In the genomic region with DNA sequence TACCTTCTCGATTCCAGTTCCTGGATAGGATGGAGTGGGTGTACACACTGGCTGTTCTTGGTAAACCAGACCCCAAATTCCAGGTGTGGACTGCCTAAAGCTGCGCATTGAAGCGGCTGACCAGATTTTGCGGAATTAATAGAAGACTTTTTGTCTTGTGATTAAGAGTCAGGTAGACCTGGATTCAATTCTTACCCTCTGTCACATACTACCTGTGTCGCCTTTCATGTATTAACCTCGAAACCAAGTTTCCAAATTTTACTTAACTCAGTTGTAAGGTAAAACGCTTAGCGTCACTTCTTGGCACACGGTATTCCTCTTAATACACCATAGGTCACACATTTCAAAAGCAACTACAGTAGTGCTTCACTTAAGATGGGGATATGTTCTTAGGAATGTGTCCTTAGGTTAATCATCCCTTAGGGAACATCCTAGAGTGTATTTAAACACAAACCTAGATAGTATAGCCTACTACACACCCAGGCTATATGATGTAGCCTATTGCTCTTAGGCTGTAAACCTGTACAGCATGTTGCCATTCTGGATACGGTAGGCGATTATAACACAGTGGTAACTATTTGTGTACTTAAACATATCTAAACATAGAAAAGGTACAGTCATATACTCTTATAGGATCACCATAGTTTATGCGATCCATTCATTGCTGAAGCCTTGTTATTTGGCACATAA, we compare ENCODE assay signal across 1 cellular context.
TF ChIP-seq lines count a peak whose summit lies in the region.

No MANE protein-coding gene starts in this region.

TF ChIP-seq in HEK293, 187 proteins besides CTCF, POLR2A, EP300 and RAD21 (continued from another document):
- no peak for TF ChIP-seq SALL2 (tag by site-specific recombination; IDR thresholded peaks at IDR 0.05; ENCODE audit: borderline replicate concordance)
- TF ChIP-seq ZNF596 (tag by site-specific recombination; IDR thresholded peaks at IDR 0.05) = no peak
- no peak for TF ChIP-seq OSR2 (tag by site-specific recombination; IDR thresholded peaks at IDR 0.05)
- TF ChIP-seq ZNF311 (tag by site-specific recombination; IDR thresholded peaks at IDR 0.05; ENCODE audit: borderline replicate concordance) = no peak
- TF ChIP-seq ZSCAN23 (tag by site-specific recombination; IDR thresholded peaks at IDR 0.05) = no peak
- no peak for TF ChIP-seq WT1 (tag by site-specific recombination; IDR thresholded peaks at IDR 0.05)
- TF ChIP-seq, protein P1, sequence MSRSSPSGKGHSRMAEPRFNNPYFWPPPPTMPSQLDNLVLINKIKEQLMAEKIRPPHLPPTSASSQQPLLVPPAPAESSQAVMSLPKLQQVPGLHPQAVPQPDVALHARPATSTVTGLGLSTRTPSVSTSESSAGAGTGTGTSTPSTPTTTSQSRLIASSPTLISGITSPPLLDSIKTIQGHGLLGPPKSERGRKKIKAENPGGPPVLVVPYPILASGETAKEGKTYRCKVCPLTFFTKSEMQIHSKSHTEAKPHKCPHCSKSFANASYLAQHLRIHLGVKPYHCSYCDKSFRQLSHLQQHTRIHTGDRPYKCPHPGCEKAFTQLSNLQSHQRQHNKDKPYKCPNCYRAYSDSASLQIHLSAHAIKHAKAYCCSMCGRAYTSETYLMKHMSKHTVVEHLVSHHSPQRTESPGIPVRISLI (tag by site-specific recombination; IDR thresholded peaks at IDR 0.05) = no peak
- no peak for TF ChIP-seq ZNF768 (tag by site-specific recombination; IDR thresholded peaks at IDR 0.05)
- TF ChIP-seq ZBTB20 (tag by site-specific recombination; IDR thresholded peaks at IDR 0.05) = no peak
- TF ChIP-seq SETDB1 (IDR thresholded peaks at IDR 0.05; ENCODE audit: insufficient read length, low read length) = peak; percentile 11
